ENCODE assay signal across 8 cellular contexts in genomic region chr22:46612904-46613605, GRCh38. TPM values are rescaled to one million over a fixed set of nuclear protein-coding genes. Genes with fewer than 3 reads are reported as not detected.
DNase-seq lines count a peak whose midpoint lies in the region; ATAC-seq and TF ChIP-seq lines count a peak whose summit lies in the region.

No MANE protein-coding gene starts in this region.

- WGBS in endodermal cell (ENCODE audit: insufficient coverage in 1 of 2, insufficient read length in 1 of 2), 2 experiments: 82 to 85% methylated on average over 10 to 23 of the region's 23 CpGs

- no peak overlapping the region for H3K9ac ChIP-seq in endodermal cell (ENCODE audit: extremely low read depth, low read length, poor library complexity, severe bottlenecking)

- no peak overlapping the region for H3K4me3 Mint-ChIP-seq in endodermal cell

- H3K27me3 ChIP-seq in endodermal cell (ENCODE audit: control insufficient read depth, insufficient read depth, low read length, poor library complexity, severe bottlenecking): no peaks in the 10 kb centered on the region

- no peaks in the 10 kb centered on the region for H3K36me3 ChIP-seq in endodermal cell (ENCODE audit: control insufficient read depth, insufficient read depth, low read length)

- H3K4me1 Mint-ChIP-seq in endodermal cell: peaks cover 15% of the 10 kb centered on the region

- DNase-seq in GDM1 (lab: John Stamatoyannopoulos, UW) (peak; percentile 60), endodermal cell (no peak), NCI-H1417 treated with DMSO at 0.1 percent for 48 hours (lab: John Stamatoyannopoulos, UW) (no peak), HEK293T (ENCODE audit: extremely low spot score) (no peak)
- DNase-seq in activated CD4-positive, alpha-beta T cell treated with anti-CD3 and anti-CD28 coated beads for 4 hours: peak; percentile 39 to 43

- no peaks in the 10 kb centered on the region for H3K27me3 Mint-ChIP-seq in endodermal cell (ENCODE audit: insufficient read depth)

- ATAC-seq in GM19023 (IDR thresholded peaks at IDR 0.05; ENCODE audit: unreplicated experiment): no peak
- no peak for ATAC-seq in GM21576 (IDR thresholded peaks at IDR 0.05; ENCODE audit: unreplicated experiment)

- H3K4me3 ChIP-seq in endodermal cell (ENCODE audit: low read length) (no peak overlapping the region), skin epidermis (peak overlapping the region in 3 of 7 experiments; percentile 11 to 19 (median 14))

- no peaks in the 10 kb centered on the region for H3K36me3 Mint-ChIP-seq in endodermal cell (ENCODE audit: low read depth)

- H3K27ac Mint-ChIP-seq in endodermal cell: peak overlapping the region; percentile 15

- no peak for TF ChIP-seq CTCF in endodermal cell (conservative IDR thresholded peaks at IDR 0.05)

- no peaks in the 10 kb centered on the region for H3K4me1 ChIP-seq in endodermal cell (ENCODE audit: control insufficient read depth, insufficient read depth, low read length)

- H3K27ac ChIP-seq in endodermal cell (ENCODE audit: low read depth, low read length) (no peak overlapping the region), skin epidermis (peak overlapping the region in 19 of 21 experiments; percentile 2 to 88 (median 60))

- CTCF ChIA-PET in HEK293T (lab: Yijun Ruan, JAX): no interaction called here

- POLR2A ChIA-PET in HEK293T (lab: Yijun Ruan, JAX): no interaction called here

- H3K9me3 ChIP-seq in endodermal cell (ENCODE audit: control insufficient read depth, low read length): no peaks in the 10 kb centered on the region

- H3K9me3 Mint-ChIP-seq in endodermal cell: no peaks in the 10 kb centered on the region

TF ChIP-seq in HEK293T, 16 proteins besides CTCF, POLR2A, EP300 and RAD21:
- TF ChIP-seq BHLHE40 (IDR thresholded peaks at IDR 0.05; ENCODE audit: borderline replicate concordance) (no peak), NFRKB (IDR thresholded peaks at IDR 0.05) (no peak), HDGF (IDR thresholded peaks at IDR 0.05; ENCODE audit: borderline replicate concordance) (no peak), PKNOX1 (IDR thresholded peaks at IDR 0.05) (no peak), FOXA1 (IDR thresholded peaks at IDR 0.05) (no peak), LEF1 (IDR thresholded peaks at IDR 0.05; ENCODE audit: borderline replicate concordance) (no peak)
TF ChIP-seq in HEK293T: peak in this region for 0.

RNA-seq across cellular contexts. Expression of gene GRAMD4, which starts 7.1 kb away (rescaled TPM):
- total RNA-seq in endodermal cell: 10 to 100 TPM; 38.0 to 43.3 TPM
- 32.1 TPM for polyA plus RNA-seq in endodermal cell (2013, experiment 1 of 2)
- polyA plus RNA-seq in endodermal cell (2013, experiment 2 of 2): 27.6 TPM

Comparison
In these comparisons a context has a peak if more than half of its experiments do, and no peak if none do; other contexts are left out.
1. DNase-seq: peak in GDM1 (single experiment) and activated CD4-positive, alpha-beta T cell treated with anti-CD3 and anti-CD28 coated beads for 4 hours (2 of 2); none in endodermal cell (single experiment), NCI-H1417 treated with DMSO at 0.1 percent for 48 hours (single experiment) and HEK293T (single experiment).